Comparison of ENCODE assay signal across 1 cellular context in genomic region chr15:39273805-39274411, GRCh38.
TF ChIP-seq lines count a peak whose summit lies in the region.

No MANE protein-coding gene starts in this region.

TF ChIP-seq in HepG2, 621 proteins besides CTCF, POLR2A, EP300 and RAD21 (continued from another document and continues in another):
- TF ChIP-seq BRF2 (CRISPR knock-in tag; IDR thresholded peaks at IDR 0.05) (no peak), IKZF1 (IDR thresholded peaks at IDR 0.05) (no peak), PHB2 (IDR thresholded peaks at IDR 0.05; ENCODE audit: partially characterized antibody) (no peak), ZNF546 (CRISPR knock-in tag; conservative IDR thresholded peaks at IDR 0.05) (no peak), ZNF335 (CRISPR knock-in tag; IDR thresholded peaks at IDR 0.05) (no peak), GTF3A (CRISPR knock-in tag; conservative IDR thresholded peaks at IDR 0.05) (no peak), CBX5 (CRISPR knock-in tag; IDR thresholded peaks at IDR 0.05; ENCODE audit: borderline replicate concordance) (no peak), SNAPC5 (CRISPR knock-in tag; IDR thresholded peaks at IDR 0.05; ENCODE audit: borderline replicate concordance) (no peak), ZSCAN12 (CRISPR knock-in tag; IDR thresholded peaks at IDR 0.05) (no peak), RCOR2 (CRISPR knock-in tag; IDR thresholded peaks at IDR 0.05) (peak; percentile 91), TRAFD1 (CRISPR knock-in tag; IDR thresholded peaks at IDR 0.05; ENCODE audit: borderline replicate concordance) (no peak), TCF7L2 (IDR thresholded peaks at IDR 0.05; ENCODE audit: low read depth, low read length) (peak; percentile 96), HIC2 (CRISPR knock-in tag; IDR thresholded peaks at IDR 0.05; ENCODE audit: low read depth) (peak; percentile 51; the same call in 1 of the 2 replicates), NR2F6 (IDR thresholded peaks at IDR 0.05) (peak; percentile 78), NR2F6 (CRISPR knock-in tag; IDR thresholded peaks at IDR 0.05) (peak; percentile 33; the same call in 1 of the 2 replicates), ZNF331 (CRISPR knock-in tag; IDR thresholded peaks at IDR 0.05) (peak; percentile 53), ZBTB3 (CRISPR knock-in tag; IDR thresholded peaks at IDR 0.05; ENCODE audit: borderline replicate concordance, low read depth) (no peak), SMYD3 (CRISPR knock-in tag; IDR thresholded peaks at IDR 0.05) (no peak), TSC22D2 (CRISPR knock-in tag; IDR thresholded peaks at IDR 0.05; ENCODE audit: borderline replicate concordance) (no peak), MNT (IDR thresholded peaks at IDR 0.05) (no peak), ZNF326 (CRISPR knock-in tag; IDR thresholded peaks at IDR 0.05; ENCODE audit: borderline replicate concordance) (no peak), ZNF670 (CRISPR knock-in tag; IDR thresholded peaks at IDR 0.05; ENCODE audit: borderline replicate concordance) (peak; percentile 69; the same call in 1 of the 2 replicates), SOX13 (IDR thresholded peaks at IDR 0.05) (peak; percentile 81), SOX13 (CRISPR knock-in tag; conservative IDR thresholded peaks at IDR 0.05 in 1 of 2, IDR thresholded peaks at IDR 0.05 in 1 of 2) (peak in 1 of 2 experiments; percentile 92; a peak in 2 of 4 replicates), CBFB (CRISPR knock-in tag; IDR thresholded peaks at IDR 0.05) (peak; percentile 79), RBM39 (IDR thresholded peaks at IDR 0.05; ENCODE audit: low read depth, low read length, poor library complexity, severe bottlenecking) (no peak), MBD4 (IDR thresholded peaks at IDR 0.05; ENCODE audit: borderline replicate concordance, low read length) (peak; percentile 95), CSRNP1 (CRISPR knock-in tag; IDR thresholded peaks at IDR 0.05) (no peak), MAFF (IDR thresholded peaks at IDR 0.05; ENCODE audit: low read depth, low read length) (0 out of 2 replicates have a peak, but pooled peaks have one; percentile 2), SMAD3 (CRISPR knock-in tag; IDR thresholded peaks at IDR 0.05) (peak; percentile 86; the same call in 1 of the 2 replicates), KLF13 (CRISPR knock-in tag; IDR thresholded peaks at IDR 0.05) (no peak), EEA1 (CRISPR knock-in tag; IDR thresholded peaks at IDR 0.05; ENCODE audit: borderline replicate concordance) (no peak), ASH2L (IDR thresholded peaks at IDR 0.05; ENCODE audit: insufficient read length, low read depth, low read length) (peak; percentile 80), ZNF451 (CRISPR knock-in tag; IDR thresholded peaks at IDR 0.05) (no peak), ZNF543 (CRISPR knock-in tag; IDR thresholded peaks at IDR 0.05) (0 out of 2 replicates have a peak, but pooled peaks have one; percentile 52), ZNF350 (CRISPR knock-in tag; IDR thresholded peaks at IDR 0.05; ENCODE audit: borderline replicate concordance, low read depth) (no peak), ZNF557 (CRISPR knock-in tag; IDR thresholded peaks at IDR 0.05) (no peak), PBX2 (CRISPR knock-in tag; IDR thresholded peaks at IDR 0.05) (no peak), AFF4 (CRISPR knock-in tag; IDR thresholded peaks at IDR 0.05) (no peak), GLMP (CRISPR knock-in tag; IDR thresholded peaks at IDR 0.05; ENCODE audit: borderline replicate concordance) (no peak), CREBL2 (CRISPR knock-in tag; IDR thresholded peaks at IDR 0.05; ENCODE audit: borderline replicate concordance) (no peak), ARNT2 (CRISPR knock-in tag; IDR thresholded peaks at IDR 0.05; ENCODE audit: low read depth) (peak; percentile 60; the same call in 1 of the 2 replicates), TEAD3 (CRISPR knock-in tag; optimal IDR thresholded peaks at IDR 0.05; ENCODE audit: borderline replicate concordance) (peak; percentile 66), RXRA (CRISPR knock-in tag; IDR thresholded peaks at IDR 0.05) (peak; percentile 40; the same call in 1 of the 2 replicates), ARID5B (CRISPR knock-in tag; IDR thresholded peaks at IDR 0.05) (peak; percentile 97)
